ENCODE assay signal across 8 cellular contexts in genomic region chr9:133964463-133964862, GRCh38.
"Had no signal": no experiment of that assay in that cellular context is flagged by ENCODE, and none has a peak within 500 bp of the region (broad histone marks: within the 10 kb centered on the region; RNA-seq: fewer than 3 reads in every experiment).

No MANE protein-coding gene starts in this region.

- DNase-seq: H9, HCEC 1CT, HFFc6, KG1 had no signal

- H3K27me3 Mint-ChIP-seq: IgD-negative memory B cell had no signal

- H3K4me3 Mint-ChIP-seq: GM23338, H9, HFFc6 had no signal

- H3K4me3 ChIP-seq: GM23338 had no signal

- H3K36me3 Mint-ChIP-seq: IgD-negative memory B cell had no signal

- H3K27ac Mint-ChIP-seq: GM23338, H9, HFFc6 had no signal

- H3K27ac ChIP-seq: HL-60 had no signal

- ATAC-seq: GM23338, HepG2 had no signal
